In the genomic region with DNA sequence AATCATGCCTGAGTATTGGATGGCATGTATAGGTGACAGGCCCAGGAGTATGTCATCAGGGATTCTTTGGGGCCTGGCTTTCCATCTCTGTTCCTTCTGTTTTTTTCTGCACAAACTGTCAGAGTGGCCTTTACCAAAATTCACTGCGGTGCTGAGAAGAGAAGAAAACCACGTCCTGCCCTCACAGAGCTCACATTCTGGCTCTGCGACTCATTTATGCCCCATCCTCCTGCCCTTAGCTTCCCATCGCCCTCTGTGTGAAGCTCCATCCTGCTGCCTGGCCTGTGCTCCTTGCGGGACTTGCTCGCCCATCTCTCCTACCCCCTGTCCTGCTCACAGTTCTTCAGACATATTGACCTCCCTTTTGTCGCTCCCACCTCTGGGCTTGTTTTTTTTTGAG, we compare ENCODE assay signal across 15 cellular contexts.
"Had no signal": no experiment of that assay in that cellular context is flagged by ENCODE, and none has a peak within 500 bp of the region (broad histone marks: within the 10 kb centered on the region; RNA-seq: fewer than 3 reads in every experiment).

No MANE protein-coding gene starts in this region.

- H3K36me3 Mint-ChIP-seq: naive B cell had no signal

- H3K4me1 ChIP-seq: breast epithelium, suprapubic skin, upper lobe of left lung had no signal

- H3K27me3 ChIP-seq: breast epithelium, suprapubic skin, upper lobe of left lung had no signal

- H3K9me3 ChIP-seq: breast epithelium, suprapubic skin, upper lobe of left lung had no signal

- H3K27ac Mint-ChIP-seq: activated CD4-positive, alpha-beta T cell treated with anti-CD3 and anti-CD28 coated beads, Interleukin-2, amount 10 ng/mL, durations not matched to agents 24 days and 14 days; activated naive CD8-positive, alpha-beta T cell treated with anti-CD3 and anti-CD28 coated beads for 36 hours; activated T-cell treated with anti-CD3 and anti-CD28 coated beads, Interleukin-2, amount 50 U/mL, for 72 hours had no signal

- H3K9me3 Mint-ChIP-seq: activated CD4-positive, alpha-beta T cell treated with anti-CD3 and anti-CD28 coated beads, Interleukin-2, amount 10 ng/mL, durations not matched to agents 24 days and 14 days; activated naive CD8-positive, alpha-beta T cell treated with anti-CD3 and anti-CD28 coated beads for 36 hours; activated T-cell treated with anti-CD3 and anti-CD28 coated beads, Interleukin-2, amount 50 U/mL, for 72 hours had no signal

- H3K4me1 Mint-ChIP-seq: activated CD4-positive, alpha-beta T cell treated with anti-CD3 and anti-CD28 coated beads, Interleukin-2, amount 10 ng/mL, durations not matched to agents 24 days and 14 days had no signal

- H3K4me3 Mint-ChIP-seq: activated CD4-positive, alpha-beta T cell treated with anti-CD3 and anti-CD28 coated beads, Interleukin-2, amount 10 ng/mL, durations not matched to agents 24 days and 14 days; activated naive CD8-positive, alpha-beta T cell treated with anti-CD3 and anti-CD28 coated beads for 36 hours; activated T-cell treated with anti-CD3 and anti-CD28 coated beads, Interleukin-2, amount 50 U/mL, for 72 hours; naive B cell had no signal

- DNase-seq: activated CD4-positive, alpha-beta T cell treated with anti-CD3 and anti-CD28 coated beads, Interleukin-2, amount 10 ng/mL, durations not matched to agents 24 days and 14 days; activated CD4-positive, CD25-positive, alpha-beta regulatory T cell; activated CD8-positive, alpha-beta memory T cell treated with anti-CD3 and anti-CD28 coated beads, Interleukin-2, amount 50 U/mL, for 48 hours; activated gamma-delta T cell; activated naive CD8-positive, alpha-beta T cell treated with anti-CD3 and anti-CD28 coated beads for 36 hours; activated T-cell treated with anti-CD3 and anti-CD28 coated beads, Interleukin-2, amount 50 U/mL, for 72 hours; islet precursor cell; naive B cell; occipital lobe; right cardiac atrium; stimulated activated naive CD8-positive, alpha-beta T cell treated with anti-CD3 and anti-CD28 coated beads, Interleukin-15, Interleukin-2, amounts not matched to agents 100 U/mL and 50 U/mL, for 24 hours had no signal

- ATAC-seq: activated T-cell treated with anti-CD3 and anti-CD28 coated beads, Interleukin-2, amount 50 U/mL, for 72 hours; right cardiac atrium; stimulated activated naive CD8-positive, alpha-beta T cell treated with anti-CD3 and anti-CD28 coated beads, Interleukin-15, Interleukin-2, amounts not matched to agents 100 U/mL and 50 U/mL, for 24 hours had no signal

- H3K36me3 ChIP-seq: breast epithelium, upper lobe of left lung had no signal

- H3K4me3 ChIP-seq: breast epithelium, lung, suprapubic skin, upper lobe of left lung had no signal

- H3K27ac ChIP-seq: breast epithelium, suprapubic skin, upper lobe of left lung had no signal

- H3K27me3 Mint-ChIP-seq: activated CD4-positive, alpha-beta T cell treated with anti-CD3 and anti-CD28 coated beads, Interleukin-2, amount 10 ng/mL, durations not matched to agents 24 days and 14 days had no signal
